8 cellular contexts compared by ENCODE assay signal in genomic region chr16:55465077-55465896, GRCh38. TPM values are rescaled to one million over a fixed set of nuclear protein-coding genes. Genes with fewer than 3 reads are reported as not detected.
A peak's percentile ranks its signal among the peaks of the same experiment; 100 is the strongest.
DNase-seq lines count a peak whose midpoint lies in the region; ATAC-seq, FAIRE-seq and TF ChIP-seq lines count a peak whose summit lies in the region.

No MANE protein-coding gene starts in this region.

- no peaks in the 10 kb centered on the region for H3F3A ChIP-seq in neural cell (ENCODE audit: insufficient read depth, low read length, poor library complexity, severe bottlenecking)

- H3K4me3 Mint-ChIP-seq in stimulated activated naive CD8-positive, alpha-beta T cell treated with anti-CD3 and anti-CD28 coated beads, Interleukin-15, amount 100 ng/mL, for 72 hours, result no peak overlapping the region

- TF ChIP-seq EP300 in neural cell (conservative IDR thresholded peaks at IDR 0.05; ENCODE audit: poor library complexity, severe bottlenecking), result no peak

- H3K27me3 ChIP-seq in DND-41 (ENCODE audit: insufficient read depth, low read length, poor library complexity) (no peaks in the 10 kb centered on the region), fibroblast of lung (ENCODE audit: control insufficient read depth, insufficient read depth, low read length) (no peaks in the 10 kb centered on the region), neural cell (ENCODE audit: insufficient read depth, low read depth, low read length) (no peaks in the 10 kb centered on the region)

- DNase-seq in DND-41, result peak; percentile 82
- peak; percentile 69 for DNase-seq in HTR-8/SVneo (ENCODE audit: insufficient read length, low spot score)
- DNase-seq in OCI-M2 (lab: John Stamatoyannopoulos, UW; ENCODE audit: unreplicated experiment), result peak; percentile 21
- peak; percentile 71 for DNase-seq in activated T-cell treated with anti-CD3 and anti-CD28 coated beads for 48 hours (ENCODE audit: low read depth)
- peak; percentile 64 to 86 for DNase-seq in fibroblast of lung (ENCODE audit: low read depth in 2 of 2)
- DNase-seq in stimulated activated naive CD8-positive, alpha-beta T cell treated with anti-CD3 and anti-CD28 coated beads, Interleukin-15, amount 100 ng/mL, for 72 hours, result peak; percentile 76 to 77

- H3K4me3 ChIP-seq in DND-41 (ENCODE audit: low read depth in 1 of 2, low read length in 2 of 2), result no peak overlapping the region
- peak overlapping the region in 2 of 4 experiments; percentile 11 to 18 for H3K4me3 ChIP-seq in fibroblast of lung (replicated peaks in 1 of 4; ENCODE audit: control extremely low read depth in 1 of 4, insufficient read depth in 1 of 4, low read depth in 3 of 4, low read length in 4 of 4)
- H3K4me3 ChIP-seq in neural cell (ENCODE audit: low read length), result peak overlapping the region; percentile 40

- no peak overlapping the region for H3K27ac Mint-ChIP-seq in stimulated activated naive CD8-positive, alpha-beta T cell treated with anti-CD3 and anti-CD28 coated beads, Interleukin-15, amount 100 ng/mL, for 72 hours

- peak; percentile 96 for FAIRE-seq in HTR-8/SVneo (lab: Jason Lieb, UNC)

- no peaks in the 10 kb centered on the region for H3K36me3 ChIP-seq in DND-41 (ENCODE audit: insufficient read depth, low read length)
- no peaks in the 10 kb centered on the region for H3K36me3 ChIP-seq in fibroblast of lung (ENCODE audit: control insufficient read depth, insufficient read depth, low read length)
- H3K36me3 ChIP-seq in neural cell (ENCODE audit: insufficient read depth, low read length), result no peaks in the 10 kb centered on the region

- H3K79me2 ChIP-seq in DND-41 (ENCODE audit: insufficient read depth, low read length) (no peaks in the 10 kb centered on the region), fibroblast of lung (ENCODE audit: control insufficient read depth, insufficient read depth, low read length) (no peaks in the 10 kb centered on the region), neural cell (replicated peaks; ENCODE audit: insufficient read depth, low read length) (no peaks in the 10 kb centered on the region)

- peak; percentile 100 for TF ChIP-seq RAD21 in neural cell (conservative IDR thresholded peaks at IDR 0.05)

- H2AFZ ChIP-seq in DND-41 (ENCODE audit: low read depth, low read length) (no peak overlapping the region), fibroblast of lung (ENCODE audit: low read length) (no peak overlapping the region), neural cell (ENCODE audit: low read depth, low read length) (no peak overlapping the region)

- ATAC-seq in DND-41 (ENCODE audit: insufficient read depth, low read depth), result peak; percentile 99
- ATAC-seq in GM21528 (IDR thresholded peaks at IDR 0.05; ENCODE audit: low FRiP score, unreplicated experiment), result peak; percentile 94
- peak; percentile 90 for ATAC-seq in stimulated activated naive CD8-positive, alpha-beta T cell treated with anti-CD3 and anti-CD28 coated beads, Interleukin-15, amount 100 ng/mL, for 72 hours

- H3K9ac ChIP-seq in DND-41 (ENCODE audit: low read depth, low read length), result no peak overlapping the region
- H3K9ac ChIP-seq in fibroblast of lung (ENCODE audit: insufficient read depth, low read length), result no peak overlapping the region
- no peak overlapping the region for H3K9ac ChIP-seq in neural cell (ENCODE audit: low read length)

- no peaks in the 10 kb centered on the region for H3K9me2 ChIP-seq in neural cell (ENCODE audit: insufficient read depth, low read length)

- H3K4me2 ChIP-seq in DND-41 (ENCODE audit: insufficient read depth, low read length) (no peak overlapping the region), fibroblast of lung (ENCODE audit: extremely low read depth, insufficient read depth, low read length) (peak overlapping the region; percentile 40), neural cell (ENCODE audit: low read length) (no peak overlapping the region)

- TF ChIP-seq CTCF in DND-41 (IDR thresholded peaks at IDR 0.05; ENCODE audit: borderline replicate concordance, extremely low read depth, low read length, poor library complexity, severe bottlenecking), result peak; percentile 99
- peak; percentile 98 to 100 for TF ChIP-seq CTCF in fibroblast of lung (conservative IDR thresholded peaks at IDR 0.05 in 1 of 2, IDR thresholded peaks at IDR 0.05 in 1 of 2; ENCODE audit: low read depth in 1 of 2, low read length in 2 of 2)
- peak; percentile 100 for TF ChIP-seq CTCF in neural cell (IDR thresholded peaks at IDR 0.05; ENCODE audit: poor library complexity, severe bottlenecking)

- no peaks in the 10 kb centered on the region for H3K4me1 Mint-ChIP-seq in stimulated activated naive CD8-positive, alpha-beta T cell treated with anti-CD3 and anti-CD28 coated beads, Interleukin-15, amount 100 ng/mL, for 72 hours

- no peaks in the 10 kb centered on the region for H3K4me1 ChIP-seq in DND-41 (ENCODE audit: insufficient read depth, low read length)
- peaks cover under 1% of the 10 kb centered on the region for H3K4me1 ChIP-seq in fibroblast of lung (ENCODE audit: control insufficient read depth, extremely low read depth, insufficient read depth, low read length)

- H3K27ac ChIP-seq in DND-41 (ENCODE audit: low read length) (no peak overlapping the region), fibroblast of lung (ENCODE audit: insufficient read depth, low read length) (no peak overlapping the region), neural cell (ENCODE audit: low read length) (no peak overlapping the region)

- peaks cover 8% of the 10 kb centered on the region for H3K27me3 Mint-ChIP-seq in stimulated activated naive CD8-positive, alpha-beta T cell treated with anti-CD3 and anti-CD28 coated beads, Interleukin-15, amount 100 ng/mL, for 72 hours

- no peaks in the 10 kb centered on the region for H3K9me3 ChIP-seq in DND-41 (ENCODE audit: insufficient read depth, low read length, severe bottlenecking)
- H3K9me3 ChIP-seq in fibroblast of lung (ENCODE audit: control insufficient read depth, insufficient read depth, low read depth, low read length), result no peaks in the 10 kb centered on the region
- H3K9me3 ChIP-seq in neural cell (ENCODE audit: low read length), result no peaks in the 10 kb centered on the region

- H3K9me3 Mint-ChIP-seq in stimulated activated naive CD8-positive, alpha-beta T cell treated with anti-CD3 and anti-CD28 coated beads, Interleukin-15, amount 100 ng/mL, for 72 hours, result no peaks in the 10 kb centered on the region

- H4K20me1 ChIP-seq in DND-41 (ENCODE audit: insufficient read depth, low read length) (no peaks in the 10 kb centered on the region), fibroblast of lung (ENCODE audit: control insufficient read depth, extremely low read depth, insufficient read depth, low read length) (no peaks in the 10 kb centered on the region), neural cell (ENCODE audit: insufficient read depth) (no peaks in the 10 kb centered on the region)

TF ChIP-seq in neural cell, 6 proteins besides CTCF, POLR2A, EP300 and RAD21:
- TF ChIP-seq SMC3 (conservative IDR thresholded peaks at IDR 0.05; ENCODE audit: poor library complexity) (peak; percentile 100), POLR2AphosphoS5 (IDR thresholded peaks at IDR 0.05) (no peak)

RNA-seq across cellular contexts. Expression of gene MMP2, which starts 13.7 kb away (rescaled TPM):
- 1,311 and 1,457 TPM in 2 replicates for total RNA-seq in fibroblast of lung
- polyA plus RNA-seq in fibroblast of lung (760 and 1,609 TPM in 2 replicates), neural cell (2.5 and 8.1 TPM in 2 replicates)
- 608 and 1,202 TPM in 2 replicates for polyA plus RNA-seq in fibroblast of lung (2012)
- polyA minus RNA-seq in fibroblast of lung (ENCODE audit: low replicate concordance) (617 and 1,278 TPM in 2 replicates), neural cell (8.3 and 9.7 TPM in 2 replicates)

RNA-seq across cellular contexts. Expression of gene LPCAT2, which starts 43.6 kb away (rescaled TPM):
- total RNA-seq in fibroblast of lung, result 13.1 and 17.8 TPM in 2 replicates
- 10.2 and 13.6 TPM in 2 replicates for polyA plus RNA-seq in fibroblast of lung
- polyA plus RNA-seq in fibroblast of lung (2012), result 5.4 and 9.0 TPM in 2 replicates
- polyA minus RNA-seq in fibroblast of lung (ENCODE audit: low replicate concordance), result 3.4 and 5.3 TPM in 2 replicates
- 0.59 and 0.86 TPM in 2 replicates for polyA plus RNA-seq in neural cell
- 0.23 and 1.2 TPM in 2 replicates for polyA minus RNA-seq in neural cell

Comparison
In these comparisons a context has a peak if more than half of its experiments do, and no peak if none do; other contexts are left out.
1. DNase-seq: peak in every context shown above with its lines; median percentile 82 in DND-41; 76 in stimulated activated naive CD8-positive, alpha-beta T cell treated with anti-CD3 and anti-CD28 coated beads, Interleukin-15, amount 100 ng/mL, for 72 hours; 75 in fibroblast of lung; 71 in activated T-cell treated with anti-CD3 and anti-CD28 coated beads for 48 hours; 69 in HTR-8/SVneo; 21 in OCI-M2.
2. RNA of gene MMP2, which starts 13.7 kb away (polyA plus RNA-seq): 608 to 1,609 TPM in fibroblast of lung; 2.5 to 8.1 TPM in neural cell; every median in the first group is over 10 times any median in the second.
3. Peak in every context shown above with its lines, with median percentiles within 50 percentile points of each other: ATAC-seq and CTCF ChIP-seq.